9 cellular contexts compared by ENCODE assay signal in the genomic region with DNA sequence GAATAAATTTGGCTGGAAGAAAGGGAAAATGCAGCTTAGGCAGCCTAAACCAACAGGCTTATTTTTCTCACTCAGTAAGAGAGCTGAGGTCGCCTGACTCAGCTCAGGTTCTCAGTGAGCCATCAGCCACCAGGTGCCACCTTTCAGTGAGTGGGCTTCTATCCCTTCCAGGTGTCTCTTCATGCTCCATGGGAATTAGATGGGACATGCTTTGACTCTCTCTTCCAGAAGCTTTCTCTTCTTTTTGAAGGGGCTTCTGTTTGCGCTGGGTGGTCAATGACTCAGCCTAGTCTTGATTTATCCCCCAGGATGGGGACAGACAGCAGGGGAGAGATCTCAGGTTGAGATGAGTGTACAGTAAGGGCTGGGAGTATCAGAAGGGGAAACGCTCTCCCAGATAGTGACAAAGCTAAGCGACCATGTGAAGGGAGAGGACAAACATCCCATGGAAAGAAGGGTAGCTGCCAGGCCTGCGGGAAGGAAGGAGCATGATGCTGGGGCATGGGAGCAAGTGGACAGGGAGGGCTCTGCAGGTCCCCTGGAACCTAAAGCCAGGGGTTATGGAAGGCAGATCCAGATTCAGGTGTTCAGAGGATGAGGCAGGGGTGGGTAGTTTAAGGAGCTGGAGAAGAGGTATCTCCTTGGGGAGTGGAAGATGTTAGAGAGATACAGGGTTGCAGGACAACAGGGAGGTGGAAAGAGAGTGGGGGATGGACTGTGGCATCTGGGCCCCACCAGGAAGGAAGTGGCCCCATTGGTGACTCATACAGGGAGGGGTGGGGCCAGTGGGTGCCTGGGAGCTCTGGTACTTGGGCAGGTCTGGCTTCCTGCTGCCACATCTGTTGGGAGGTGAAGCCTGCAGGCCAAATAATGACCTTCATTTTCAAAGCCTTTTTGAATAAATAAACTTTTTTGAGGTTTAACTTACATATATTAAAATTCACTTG. TPM values are rescaled to one million over a fixed set of nuclear protein-coding genes. Genes with fewer than 3 reads are reported as not detected.
DNase-seq lines count a peak whose midpoint lies in the region; ATAC-seq, FAIRE-seq and TF ChIP-seq lines count a peak whose summit lies in the region.
"Had no signal": no experiment of that assay in that cellular context is flagged by ENCODE, and none has a peak within 500 bp of the region (broad histone marks: within the 10 kb centered on the region; RNA-seq: fewer than 3 reads in every experiment).

No MANE protein-coding gene starts in this region.

- H3K4me1 Mint-ChIP-seq in Caco-2 (ENCODE audit: low read depth, unreplicated experiment): peaks cover 34% of the 10 kb centered on the region
- peaks cover 59 to 85% (median 82%) of the 10 kb centered on the region in 3 donors for H3K4me1 Mint-ChIP-seq in T-cell

- peaks cover 51% of the 10 kb centered on the region for H3K4me1 ChIP-seq in Caco-2
- peaks cover 18 to 35% of the 10 kb centered on the region in 2 donors for H3K4me1 ChIP-seq in ascending aorta
- H3K4me1 ChIP-seq in keratinocyte (ENCODE audit: control insufficient read depth, extremely low read depth, insufficient read depth, low read length): peaks cover 53% of the 10 kb centered on the region

- H3K4me3 ChIP-seq in Caco-2 (ENCODE audit: low read depth, low read length) (no peak overlapping the region), ascending aorta (no peak overlapping the region), keratinocyte (ENCODE audit: control insufficient read depth in 2 of 3, extremely low read depth in 1 of 3, insufficient read depth in 2 of 3, low read depth in 1 of 3, low read length in 3 of 3) (peak overlapping the region in 2 of 3 experiments; percentile 41 to 50)

- peak; percentile 68 for ATAC-seq in GM19452 (IDR thresholded peaks at IDR 0.05; ENCODE audit: unreplicated experiment)
- ATAC-seq in HG03571 (IDR thresholded peaks at IDR 0.05; ENCODE audit: unreplicated experiment): peak; percentile 82
- peak; percentile 66 to 89 (median 86) for ATAC-seq in T-cell (replicated peaks in 1 of 4)

- H3K9me3 Mint-ChIP-seq in Caco-2 (ENCODE audit: unreplicated experiment): no peaks in the 10 kb centered on the region
- no peaks in the 10 kb centered on the region for H3K9me3 Mint-ChIP-seq in T-cell

- peak; percentile 23 for FAIRE-seq in keratinocyte (lab: Jason Lieb, UNC)
- FAIRE-seq: colon had no signal

- BruUV-seq in Caco-2 (replicated peaks; lab: Mats Ljungman, UMichigan): no TSS peak

- H3K79me2 ChIP-seq in keratinocyte (ENCODE audit: control insufficient read depth, insufficient read depth, low read length): peaks cover 6% of the 10 kb centered on the region

- H4K20me1 ChIP-seq in keratinocyte (ENCODE audit: control insufficient read depth, extremely low read depth, insufficient read depth, low read length): no peaks in the 10 kb centered on the region

- H3K4me3 Mint-ChIP-seq in Caco-2 (ENCODE audit: unreplicated experiment) (peak overlapping the region; percentile 15), T-cell (peak overlapping the region; percentile 66 to 80 (median 69))

- peaks cover 37% of the 10 kb centered on the region for H3K36me3 Mint-ChIP-seq in Caco-2 (ENCODE audit: insufficient read depth, unreplicated experiment)
- peaks cover 7% of the 10 kb centered on the region for H3K36me3 Mint-ChIP-seq in T-cell

- dilution Hi-C loops in keratinocyte (cut with MboI; ENCODE audit: extremely low pct_ligation_motif_present, low sequenced_read_pairs): no loop called here

- DNase-seq in Caco-2: peak; percentile 48 to 67
- DNase-seq in T-cell: peak; percentile 56 to 81 (median 70)
- peak; percentile 66 to 85 for DNase-seq in ascending aorta (ENCODE audit: low spot score in 2 of 2)
- DNase-seq in keratinocyte (ENCODE audit: low read depth, low spot score): no peak
- DNase-seq in stimulated activated CD4-positive, alpha-beta T cell treated with anti-CD3 and anti-CD28 coated beads, Interleukin-4, amount 100 ng/mL, for 24 hours: peak; percentile 86
- DNase-seq in middle frontal gyrus (ENCODE audit: extremely low spot score, low spot score): no peak

- TF ChIP-seq CTCF in Caco-2 (IDR thresholded peaks at IDR 0.05; ENCODE audit: insufficient read depth in 1 of 2, low read depth in 1 of 2, low read length in 1 of 2, severe bottlenecking in 1 of 2, unreplicated experiment in 1 of 2) (no peak), ascending aorta (IDR thresholded peaks at IDR 0.05) (no peak), keratinocyte (optimal IDR thresholded peaks at IDR 0.05 in 1 of 3, IDR thresholded peaks at IDR 0.05 in 1 of 3, conservative IDR thresholded peaks at IDR 0.05 in 1 of 3; ENCODE audit: extremely low read depth in 1 of 3, insufficient read depth in 2 of 3, low read length in 3 of 3) (peak in 1 of 3 experiments; percentile 6)

- peaks cover 2% of the 10 kb centered on the region for H3K36me3 ChIP-seq in Caco-2 (ENCODE audit: control insufficient read depth, insufficient read depth, low read length)
- H3K36me3 ChIP-seq in ascending aorta: no peaks in the 10 kb centered on the region
- H3K36me3 ChIP-seq in keratinocyte (ENCODE audit: control insufficient read depth in 2 of 2, extremely low read depth in 1 of 2, insufficient read depth in 2 of 2, low read length in 2 of 2): peaks cover 3% of the 10 kb centered on the region in 2 experiments

- H3K9ac ChIP-seq in keratinocyte (ENCODE audit: control insufficient read depth, extremely low read depth, insufficient read depth, low read length): peak overlapping the region; percentile 74

- intact Hi-C loops in Caco-2 (cut with micrococcal nuclease; ENCODE audit: unreplicated experiment) (no loop called here), ascending aorta (cut with DNase I) (loop anchor here (1.0 kb wide), 1 partner anchor 33 kb away; a partner anchor contains a TSS)

- H3K27me3 Mint-ChIP-seq in Caco-2 (ENCODE audit: insufficient read depth, unreplicated experiment): no peaks in the 10 kb centered on the region
- H3K27me3 Mint-ChIP-seq in T-cell: no peaks in the 10 kb centered on the region

- peaks cover 2% of the 10 kb centered on the region for H3K9me1 ChIP-seq in keratinocyte (ENCODE audit: control insufficient read depth, extremely low read depth, insufficient read depth, low read length)

- H3K27ac ChIP-seq in ascending aorta: peak overlapping the region; percentile 88 to 89
- peak overlapping the region; percentile 98 for H3K27ac ChIP-seq in keratinocyte (ENCODE audit: control insufficient read depth, insufficient read depth, low read length)

- peak overlapping the region; percentile 85 for H3K27ac Mint-ChIP-seq in Caco-2 (ENCODE audit: unreplicated experiment)
- peak overlapping the region; percentile 98 to 100 for H3K27ac Mint-ChIP-seq in T-cell

- POLR2A ChIA-PET in Caco-2 (lab: Charles Lee) (no interaction called here), T-cell (lab: Charles Lee) (interaction anchor here (0.6 to 2.6 kb wide), 6 partner anchors 7 to 433 kb away, joined by 3 to 19 read pairs (median 6); a partner anchor contains a TSS)

- H3K9me3 ChIP-seq in Caco-2 (no peaks in the 10 kb centered on the region), ascending aorta (no peaks in the 10 kb centered on the region), keratinocyte (ENCODE audit: control insufficient read depth, low read depth, low read length) (no peaks in the 10 kb centered on the region)

- no peak overlapping the region for H2AFZ ChIP-seq in keratinocyte (ENCODE audit: control insufficient read depth, low read length)

- H3K4me2 ChIP-seq in keratinocyte (ENCODE audit: control insufficient read depth, extremely low read depth, insufficient read depth, low read depth, low read length): peak overlapping the region; percentile 96

- CTCF ChIA-PET in Caco-2 (lab: Charles Lee): interaction anchor here (0.5 kb wide), 1 partner anchor 97 kb away, joined by 5 read pairs; no protein-coding TSS in a partner anchor
- CTCF ChIA-PET in T-cell (lab: Charles Lee): interaction anchor here in 1 of 2 donors (0.5 to 2.1 kb wide), 2 partner anchors 32 to 471 kb away, joined by 3 to 14 read pairs; a partner anchor contains a TSS

- H3K27me3 ChIP-seq in Caco-2 (replicated peaks; ENCODE audit: control insufficient read depth, insufficient read depth, low read length) (no peaks in the 10 kb centered on the region), ascending aorta (no peaks in the 10 kb centered on the region), keratinocyte (ENCODE audit: control insufficient read depth, extremely low read depth, insufficient read depth, low read length) (no peaks in the 10 kb centered on the region)

RNA-seq across cellular contexts. Expression of a gene that starts 32.5 kb away (rescaled TPM):
- total RNA-seq in Caco-2 (2022) (62.1 and 64.5 TPM in 2 replicates), T-cell (100 to 1,000 TPM in 3 of 5 donors, 10 to 100 TPM in 2; 58.9 to 113 (median 108) TPM), ascending aorta (117 TPM)
- polyA plus RNA-seq in keratinocyte: 34.4 to 79.9 TPM (median 46.4 TPM) in 3 replicates
- polyA plus RNA-seq in keratinocyte (2011; ENCODE audit: low read depth): 37.6 TPM
- 53.1 and 67.3 TPM in 2 replicates for polyA plus RNA-seq in keratinocyte (2011; cell fraction: cytosol; rRNA removed)
- 137 and 149 TPM in 2 replicates for polyA plus RNA-seq in keratinocyte (2011; cell fraction: nucleus; rRNA removed)
- 74.3 and 78.0 TPM in 2 replicates for polyA plus RNA-seq in keratinocyte (2012; ENCODE audit: low replicate concordance)
- 119 to 232 TPM (median 133 TPM) in 3 replicates for polyA minus RNA-seq in keratinocyte
- polyA minus RNA-seq in keratinocyte (2011; cell fraction: cytosol; rRNA and poly(A)+ RNA removed): 96.3 TPM
- polyA minus RNA-seq in keratinocyte (2011; cell fraction: nucleus; rRNA and poly(A)+ RNA removed): 138 and 184 TPM in 2 replicates

RNA-seq across cellular contexts. Expression of a gene that starts 56.9 kb away (rescaled TPM):
- total RNA-seq in Caco-2 (2022): 93.4 and 96.6 TPM in 2 replicates
- 100 to 1,000 TPM in 1 of 5 donors, 10 to 100 TPM in 4; 84.5 to 106 (median 93.1) TPM for total RNA-seq in T-cell
- 69.1 TPM for total RNA-seq in ascending aorta
- 45.8 to 52.0 TPM (median 47.6 TPM) in 3 replicates for polyA plus RNA-seq in keratinocyte
- polyA plus RNA-seq in keratinocyte (2011; ENCODE audit: low read depth): 14.9 TPM
- 26.9 and 30.9 TPM in 2 replicates for polyA plus RNA-seq in keratinocyte (2011; cell fraction: cytosol; rRNA removed)
- polyA plus RNA-seq in keratinocyte (2011; cell fraction: nucleus; rRNA removed): 96.2 and 102 TPM in 2 replicates
- polyA plus RNA-seq in keratinocyte (2012; ENCODE audit: low replicate concordance): 29.1 and 43.1 TPM in 2 replicates
- polyA minus RNA-seq in keratinocyte: 41.7 to 49.6 TPM (median 43.4 TPM) in 3 replicates
- 69.8 TPM for polyA minus RNA-seq in keratinocyte (2011; cell fraction: cytosol; rRNA and poly(A)+ RNA removed)
- polyA minus RNA-seq in keratinocyte (2011; cell fraction: nucleus; rRNA and poly(A)+ RNA removed): 38.5 and 48.6 TPM in 2 replicates

Comparison
In these comparisons a context has a peak if more than half of its experiments do, and no peak if none do; other contexts are left out.
1. DNase-seq: peak in Caco-2 (2 of 2), T-cell (34 of 34), ascending aorta (2 of 2) and stimulated activated CD4-positive, alpha-beta T cell treated with anti-CD3 and anti-CD28 coated beads, Interleukin-4, amount 100 ng/mL, for 24 hours (single experiment); none in keratinocyte (single experiment) and middle frontal gyrus (single experiment).
2. H3K4me3 ChIP-seq: peak in keratinocyte (2 of 3); none in Caco-2 (single experiment) and ascending aorta (0 of 2).
3. Peak in every context shown above with its lines, with median percentiles within 50 percentile points of each other: ATAC-seq.